Comparison of ENCODE assay signal across 9 cellular contexts in genomic region chr1:23529146-23530088, GRCh38. TPM values are rescaled to one million over a fixed set of nuclear protein-coding genes. Genes with fewer than 3 reads are reported as not detected.
DNase-seq lines count a peak whose midpoint lies in the region; ATAC-seq and TF ChIP-seq lines count a peak whose summit lies in the region.
"Had no signal": no experiment of that assay in that cellular context is flagged by ENCODE, and none has a peak within 500 bp of the region (broad histone marks: within the 10 kb centered on the region; RNA-seq: fewer than 3 reads in every experiment).

No MANE protein-coding gene starts in this region.

- no peaks in the 10 kb centered on the region; the same call in 1 of the 2 replicates for H3K36me3 ChIP-seq in MG63
- no peaks in the 10 kb centered on the region for H3K36me3 ChIP-seq in osteoblast (ENCODE audit: insufficient read depth, low read length)
- H3K36me3 ChIP-seq: ovary had no signal

- peak overlapping the region; percentile 87 for H3K4me2 ChIP-seq in osteoblast (ENCODE audit: insufficient read depth, low read length)

- no peak for ATAC-seq in activated naive CD8-positive, alpha-beta T cell treated with anti-CD3 and anti-CD28 coated beads, Interleukin-2, amount 50 U/mL, for 24 hours
- no peak for ATAC-seq in HG02884 (IDR thresholded peaks at IDR 0.05; ENCODE audit: unreplicated experiment)

- H3K27me3 Mint-ChIP-seq in activated naive CD8-positive, alpha-beta T cell treated with anti-CD3 and anti-CD28 coated beads, Interleukin-2, amount 50 U/mL, for 24 hours = no peaks in the 10 kb centered on the region

- H3K4me1 ChIP-seq in osteoblast (ENCODE audit: insufficient read depth, low read length) = peaks cover 18% of the 10 kb centered on the region

- no peak for TF ChIP-seq CTCF in osteoblast (IDR thresholded peaks at IDR 0.05; ENCODE audit: extremely low read depth, low read depth, low read length)
- no peak for TF ChIP-seq CTCF in GM20000 (IDR thresholded peaks at IDR 0.05; ENCODE audit: extremely low read depth, missing control alignments)

- peak overlapping the region; percentile 71 for H3K4me3 ChIP-seq in MG63
- no peak overlapping the region for H3K4me3 ChIP-seq in osteoblast (ENCODE audit: insufficient read depth, low read length)

- peak overlapping the region; percentile 86 for H3K4me3 Mint-ChIP-seq in activated naive CD8-positive, alpha-beta T cell treated with anti-CD3 and anti-CD28 coated beads, Interleukin-2, amount 50 U/mL, for 24 hours

- H3K27ac Mint-ChIP-seq in activated naive CD8-positive, alpha-beta T cell treated with anti-CD3 and anti-CD28 coated beads, Interleukin-2, amount 50 U/mL, for 24 hours = peak overlapping the region; percentile 62

- no peaks in the 10 kb centered on the region for H4K20me1 ChIP-seq in osteoblast (ENCODE audit: insufficient read depth, low read length)

- H3K27ac ChIP-seq in osteoblast (ENCODE audit: low read depth, low read length) = no peak overlapping the region
- H3K27ac ChIP-seq: ovary had no signal

- H2AFZ ChIP-seq in osteoblast (ENCODE audit: low read length) = no peak overlapping the region

- no peaks in the 10 kb centered on the region for H3K9me3 Mint-ChIP-seq in activated naive CD8-positive, alpha-beta T cell treated with anti-CD3 and anti-CD28 coated beads, Interleukin-2, amount 50 U/mL, for 24 hours

- peaks cover 80% of the 10 kb centered on the region for H3K4me1 Mint-ChIP-seq in activated naive CD8-positive, alpha-beta T cell treated with anti-CD3 and anti-CD28 coated beads, Interleukin-2, amount 50 U/mL, for 24 hours

- no peaks in the 10 kb centered on the region for H3K79me2 ChIP-seq in osteoblast (ENCODE audit: insufficient read depth, low read length)

- peaks cover 9% of the 10 kb centered on the region for H3K36me3 Mint-ChIP-seq in activated naive CD8-positive, alpha-beta T cell treated with anti-CD3 and anti-CD28 coated beads, Interleukin-2, amount 50 U/mL, for 24 hours (ENCODE audit: low read depth)

- DNase-seq in DMS 273 (lab: John Stamatoyannopoulos, UW; ENCODE audit: unreplicated experiment) (peak; percentile 74), DMS 273 treated with DMSO at 0.1 percent for 48 hours (lab: John Stamatoyannopoulos, UW) (no peak), MG63 (peak; percentile 50), osteoblast (ENCODE audit: insufficient read length, low spot score, missing footprints) (no peak), GM20000 (ENCODE audit: low spot score) (no peak), T1000 (lab: John Stamatoyannopoulos, UW) (no peak)
- peak; percentile 31 for DNase-seq in activated naive CD8-positive, alpha-beta T cell treated with anti-CD3 and anti-CD28 coated beads, Interleukin-2, amount 50 U/mL, for 24 hours
- DNase-seq: ovary had no signal

- H3K9me3 ChIP-seq in MG63 = no peaks in the 10 kb centered on the region
- H3K9me3 ChIP-seq in osteoblast (ENCODE audit: low read depth, low read length) = no peaks in the 10 kb centered on the region
- H3K9me3 ChIP-seq: ovary had no signal

- H3K27me3 ChIP-seq in MG63 = no peaks in the 10 kb centered on the region
- H3K27me3 ChIP-seq in osteoblast (ENCODE audit: insufficient read depth, low read length) = no peaks in the 10 kb centered on the region
- H3K27me3 ChIP-seq: ovary had no signal

RNA-seq across cellular contexts. Expression of gene E2F2, which starts 1.6 kb away (rescaled TPM):
- total RNA-seq in MG63 (2014; rRNA removed; shearing (Covaris generic); ENCODE audit: low replicate concordance) = 4.3 and 6.9 TPM in 2 replicates
- total RNA-seq in osteoblast = under 0.01 and 0.29 TPM in 2 replicates

RNA-seq across cellular contexts. Expression of gene ID3, which starts 29.9 kb away (rescaled TPM):
- total RNA-seq in MG63 (2014; rRNA removed; shearing (Covaris generic); ENCODE audit: low replicate concordance) = 190 and 463 TPM in 2 replicates
- 177 and 240 TPM in 2 replicates for total RNA-seq in osteoblast

RNA-seq across cellular contexts. Expression of gene ASAP3, which starts 45.4 kb away (rescaled TPM):
- total RNA-seq in MG63 (2014; rRNA removed; shearing (Covaris generic); ENCODE audit: low replicate concordance) = 8.4 and 17.3 TPM in 2 replicates
- total RNA-seq in osteoblast = 107 and 119 TPM in 2 replicates

Comparison
In these comparisons a context has a peak if more than half of its experiments do, and no peak if none do; other contexts are left out.
1. DNase-seq: peak in DMS 273 (single experiment), MG63 (single experiment) and activated naive CD8-positive, alpha-beta T cell treated with anti-CD3 and anti-CD28 coated beads, Interleukin-2, amount 50 U/mL, for 24 hours (single experiment); none in DMS 273 treated with DMSO at 0.1 percent for 48 hours (single experiment), osteoblast (single experiment), GM20000 (single experiment) and T1000 (single experiment).